ENCODE assay signal across 9 cellular contexts in the genomic region with DNA sequence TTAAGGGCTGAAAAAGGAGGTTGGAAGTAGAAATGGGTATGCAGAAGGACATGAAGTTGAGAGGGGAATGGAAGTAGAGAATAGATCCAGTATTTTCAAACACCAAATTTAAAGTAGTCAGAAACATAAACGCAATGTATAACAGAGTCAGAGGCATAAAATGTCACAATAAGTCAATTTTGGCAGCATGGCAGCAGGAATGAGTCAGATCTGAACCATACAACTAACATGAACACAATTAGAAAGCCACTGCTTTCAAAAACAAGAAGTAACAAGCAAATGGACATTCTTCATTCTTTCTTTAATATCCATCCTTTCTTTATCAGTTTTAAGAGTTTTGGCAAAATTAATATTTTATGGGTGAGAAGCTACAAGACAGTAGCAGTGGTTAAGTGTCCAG. TPM values are rescaled to one million over a fixed set of nuclear protein-coding genes. Genes with fewer than 3 reads are reported as not detected.
DNase-seq lines count a peak whose midpoint lies in the region; ATAC-seq and TF ChIP-seq lines count a peak whose summit lies in the region.
"Had no signal": no experiment of that assay in that cellular context is flagged by ENCODE, and none has a peak within 500 bp of the region (broad histone marks: within the 10 kb centered on the region; RNA-seq: fewer than 3 reads in every experiment).

No MANE protein-coding gene starts in this region.

- H3K9me3 ChIP-seq in neuronal stem cell (replicated peaks in 1 of 2; ENCODE audit: control insufficient read depth in 2 of 2, insufficient read depth in 1 of 2, low read depth in 1 of 2, low read length in 2 of 2) (no peaks in the 10 kb centered on the region), suprapubic skin (no peaks in the 10 kb centered on the region)
- H3K9me3 ChIP-seq: prostate gland had no signal

- H3K4me3 ChIP-seq in ACC112 (ENCODE audit: low read depth, low read length) (peak overlapping the region; percentile 96), neuronal stem cell (ENCODE audit: low read length in 2 of 2) (no peak overlapping the region), suprapubic skin (no peak overlapping the region)
- H3K4me3 ChIP-seq: prostate gland had no signal

- H3K9ac ChIP-seq in neuronal stem cell (ENCODE audit: low read depth, low read length, poor library complexity), result no peak overlapping the region

- no peak overlapping the region for H4K8ac ChIP-seq in neuronal stem cell (ENCODE audit: low read depth, low read length)

- H3K4me1 ChIP-seq in ACC112 (ENCODE audit: control insufficient read depth, insufficient read depth, low read length, unreplicated experiment) (peaks cover 20% of the 10 kb centered on the region), neuronal stem cell (ENCODE audit: control insufficient read depth in 2 of 2, insufficient read depth in 1 of 2, low read depth in 1 of 2, low read length in 2 of 2) (peaks cover 0 to 2% of the 10 kb centered on the region in 2 donors), suprapubic skin (peaks cover 26% of the 10 kb centered on the region)
- H3K4me1 ChIP-seq: prostate gland had no signal

- TF ChIP-seq CTCF in suprapubic skin (IDR thresholded peaks at IDR 0.05), result no peak

- H3K14ac ChIP-seq in neuronal stem cell (ENCODE audit: low read length), result no peak overlapping the region

- no peak overlapping the region for H3K4ac ChIP-seq in neuronal stem cell (ENCODE audit: low read length)

- no peak overlapping the region for H3K4me2 ChIP-seq in neuronal stem cell (ENCODE audit: insufficient read depth, low read length, poor library complexity, severe bottlenecking)

- TF ChIP-seq EP300 in suprapubic skin (IDR thresholded peaks at IDR 0.05), result no peak

- no peak overlapping the region for H2BK12ac ChIP-seq in neuronal stem cell (ENCODE audit: low read length)

- H3K27me3 ChIP-seq in ACC112 (ENCODE audit: insufficient read depth, low read length) (no peaks in the 10 kb centered on the region), neuronal stem cell (ENCODE audit: control insufficient read depth in 3 of 3, insufficient read depth in 3 of 3, low read depth in 1 of 3, low read length in 3 of 3) (no peaks in the 10 kb centered on the region), suprapubic skin (no peaks in the 10 kb centered on the region)

- H3K23ac ChIP-seq in neuronal stem cell (ENCODE audit: low read depth, low read length, poor library complexity), result no peak overlapping the region

- H2BK120ac ChIP-seq in neuronal stem cell (ENCODE audit: low read depth, low read length), result no peak overlapping the region

- no CpG with 5 or more reads among the region's 1 CpG for WGBS in neuronal stem cell (ENCODE audit: extremely low coverage in 2 of 2, insufficient read length in 2 of 2, insufficient replicate concordance in 1 of 2), 2 donors
- 57% methylated on average over 1 of the region's 1 CpG for WGBS in suprapubic skin

- ATAC-seq in GM19351 (IDR thresholded peaks at IDR 0.05; ENCODE audit: unreplicated experiment) (peak; percentile 28), GM19324 (IDR thresholded peaks at IDR 0.05; ENCODE audit: low FRiP score, unreplicated experiment) (no peak), GM19463 (IDR thresholded peaks at IDR 0.05; ENCODE audit: unreplicated experiment) (no peak)

- no peak overlapping the region for H4K91ac ChIP-seq in neuronal stem cell (ENCODE audit: low read depth, low read length, poor library complexity)

- H2AK5ac ChIP-seq in neuronal stem cell (ENCODE audit: low read depth, low read length), result no peak overlapping the region

- TF ChIP-seq POLR2A in suprapubic skin (IDR thresholded peaks at IDR 0.05), result no peak

- no peak overlapping the region for H2BK15ac ChIP-seq in neuronal stem cell (ENCODE audit: low read length)

- no peaks in the 10 kb centered on the region for H3K79me1 ChIP-seq in neuronal stem cell (ENCODE audit: low read depth, low read length)

- peak; percentile 58 for DNase-seq in SIG-M5 treated with dmso at 0.1 percent for 504 hours (lab: John Stamatoyannopoulos, UW; ENCODE audit: unreplicated experiment)
- DNase-seq in fibroblast of gingiva (ENCODE audit: low read depth), result peak; percentile 67
- DNase-seq in neuronal stem cell (ENCODE audit: low spot score), result no peak
- DNase-seq in suprapubic skin (ENCODE audit: low spot score in 2 of 2), result no peak

- H3K18ac ChIP-seq in neuronal stem cell (ENCODE audit: low read length), result no peak overlapping the region

- H3K79me2 ChIP-seq in ACC112 (ENCODE audit: control insufficient read depth, insufficient read depth, low read length, unreplicated experiment), result peaks cover 69% of the 10 kb centered on the region

- H2BK5ac ChIP-seq in neuronal stem cell (ENCODE audit: low read length), result no peak overlapping the region

- H3K36me3 ChIP-seq in ACC112 (ENCODE audit: insufficient read depth, low read length) (no peaks in the 10 kb centered on the region), neuronal stem cell (replicated peaks in 1 of 2; ENCODE audit: control insufficient read depth in 2 of 2, insufficient read depth in 2 of 2, low read length in 2 of 2) (peaks cover 0 to 20% of the 10 kb centered on the region in 2 donors), suprapubic skin (no peaks in the 10 kb centered on the region)
- H3K36me3 ChIP-seq: prostate gland had no signal

- peak overlapping the region; percentile 33; the same call in 1 of the 2 replicates for H3K27ac ChIP-seq in ACC112 (ENCODE audit: low read depth, low read length)
- H3K27ac ChIP-seq in neuronal stem cell (replicated peaks; ENCODE audit: low read length), result no peak overlapping the region
- H3K27ac ChIP-seq in suprapubic skin, result no peak overlapping the region
- H3K27ac ChIP-seq: prostate gland had no signal

- no peak overlapping the region for H2AFZ ChIP-seq in ACC112 (ENCODE audit: low read length, unreplicated experiment)
- H2AFZ ChIP-seq in neuronal stem cell (ENCODE audit: low read length), result no peak overlapping the region

RNA-seq across cellular contexts. Expression of gene CHORDC1, which starts 2.5 kb away (rescaled TPM):
- polyA plus RNA-seq in neuronal stem cell (2013, experiment 1 of 2), result 45.9 TPM
- 47.2 TPM for polyA plus RNA-seq in neuronal stem cell (2013, experiment 2 of 2)
- total RNA-seq in suprapubic skin, result 10 to 100 TPM; 26.9 to 70.7 (median 29.8) TPM

Comparison
In these comparisons a context has a peak if more than half of its experiments do, and no peak if none do; other contexts are left out.
1. DNase-seq: peak in SIG-M5 treated with dmso at 0.1 percent for 504 hours (single experiment) and fibroblast of gingiva (single experiment); none in neuronal stem cell (single experiment) and suprapubic skin (0 of 2).